Comparison of ENCODE assay signal across 3 cellular contexts in the genomic region with DNA sequence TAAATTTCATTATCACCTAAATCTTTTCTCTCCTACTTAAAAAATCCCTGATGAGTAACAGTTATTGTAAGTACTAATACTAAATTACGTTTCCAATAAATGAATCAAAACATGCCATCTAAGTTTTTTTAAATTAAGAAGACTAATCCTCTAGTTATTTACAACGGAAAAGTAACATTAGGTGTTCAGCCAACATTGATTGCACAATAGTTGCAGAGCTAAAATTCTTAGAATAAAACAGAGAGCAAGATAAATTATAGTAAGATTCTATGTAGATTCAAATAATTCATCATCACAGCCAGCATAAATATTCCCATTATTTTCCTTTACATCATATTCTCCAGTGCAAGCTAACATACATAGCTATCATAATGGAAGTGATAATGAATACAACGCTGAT.
A peak's percentile ranks its signal among the peaks of the same experiment; 100 is the strongest.
TF ChIP-seq lines count a peak whose summit lies in the region.

No MANE protein-coding gene starts in this region.

TF ChIP-seq in SK-N-SH, 30 proteins besides CTCF, POLR2A, EP300 and RAD21:
- no peak for TF ChIP-seq RFX5 (IDR thresholded peaks at IDR 0.05; ENCODE audit: low read length)
- TF ChIP-seq GATA2 (CRISPR knock-in tag; IDR thresholded peaks at IDR 0.05), result no peak
- TF ChIP-seq, protein P1, sequence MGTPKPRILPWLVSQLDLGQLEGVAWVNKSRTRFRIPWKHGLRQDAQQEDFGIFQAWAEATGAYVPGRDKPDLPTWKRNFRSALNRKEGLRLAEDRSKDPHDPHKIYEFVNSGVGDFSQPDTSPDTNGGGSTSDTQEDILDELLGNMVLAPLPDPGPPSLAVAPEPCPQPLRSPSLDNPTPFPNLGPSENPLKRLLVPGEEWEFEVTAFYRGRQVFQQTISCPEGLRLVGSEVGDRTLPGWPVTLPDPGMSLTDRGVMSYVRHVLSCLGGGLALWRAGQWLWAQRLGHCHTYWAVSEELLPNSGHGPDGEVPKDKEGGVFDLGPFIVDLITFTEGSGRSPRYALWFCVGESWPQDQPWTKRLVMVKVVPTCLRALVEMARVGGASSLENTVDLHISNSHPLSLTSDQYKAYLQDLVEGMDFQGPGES (IDR thresholded peaks at IDR 0.05; ENCODE audit: low read depth, low read length), result no peak
- no peak for TF ChIP-seq ELF1 (IDR thresholded peaks at IDR 0.05)

TF ChIP-seq in SK-N-SH treated with all-trans-retinoic acid at 6 μM for 48 hours, 23 proteins besides CTCF, POLR2A, EP300 and RAD21:
- TF ChIP-seq TCF4 (CRISPR knock-in tag; IDR thresholded peaks at IDR 0.05; ENCODE audit: borderline replicate concordance) (no peak), PPARA (CRISPR knock-in tag; IDR thresholded peaks at IDR 0.05; ENCODE audit: borderline replicate concordance) (no peak), ZNF8 (CRISPR knock-in tag; IDR thresholded peaks at IDR 0.05) (no peak), BACH2 (CRISPR knock-in tag; IDR thresholded peaks at IDR 0.05; ENCODE audit: borderline replicate concordance) (no peak), ARNTL (CRISPR knock-in tag; IDR thresholded peaks at IDR 0.05; ENCODE audit: borderline replicate concordance, low read depth) (no peak), ZNF565 (CRISPR knock-in tag; conservative IDR thresholded peaks at IDR 0.05; ENCODE audit: low read depth) (no peak), CSDC2 (CRISPR knock-in tag; IDR thresholded peaks at IDR 0.05) (no peak), RARB (CRISPR knock-in tag; IDR thresholded peaks at IDR 0.05) (no peak), GLIS3 (CRISPR knock-in tag; IDR thresholded peaks at IDR 0.05) (no peak), TOX (CRISPR knock-in tag; IDR thresholded peaks at IDR 0.05; ENCODE audit: borderline replicate concordance) (no peak)
- TF ChIP-seq, protein P2, sequence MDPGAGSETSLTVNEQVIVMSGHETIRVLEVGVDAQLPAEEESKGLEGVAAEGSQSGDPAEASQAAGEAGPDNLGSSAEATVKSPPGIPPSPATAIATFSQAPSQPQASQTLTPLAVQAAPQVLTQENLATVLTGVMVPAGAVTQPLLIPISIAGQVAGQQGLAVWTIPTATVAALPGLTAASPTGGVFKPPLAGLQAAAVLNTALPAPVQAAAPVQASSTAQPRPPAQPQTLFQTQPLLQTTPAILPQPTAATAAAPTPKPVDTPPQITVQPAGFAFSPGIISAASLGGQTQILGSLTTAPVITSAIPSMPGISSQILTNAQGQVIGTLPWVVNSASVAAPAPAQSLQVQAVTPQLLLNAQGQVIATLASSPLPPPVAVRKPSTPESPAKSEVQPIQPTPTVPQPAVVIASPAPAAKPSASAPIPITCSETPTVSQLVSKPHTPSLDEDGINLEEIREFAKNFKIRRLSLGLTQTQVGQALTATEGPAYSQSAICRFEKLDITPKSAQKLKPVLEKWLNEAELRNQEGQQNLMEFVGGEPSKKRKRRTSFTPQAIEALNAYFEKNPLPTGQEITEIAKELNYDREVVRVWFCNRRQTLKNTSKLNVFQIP (CRISPR knock-in tag; IDR thresholded peaks at IDR 0.05; ENCODE audit: borderline replicate concordance, low read depth), result no peak
- TF ChIP-seq, protein P3, sequence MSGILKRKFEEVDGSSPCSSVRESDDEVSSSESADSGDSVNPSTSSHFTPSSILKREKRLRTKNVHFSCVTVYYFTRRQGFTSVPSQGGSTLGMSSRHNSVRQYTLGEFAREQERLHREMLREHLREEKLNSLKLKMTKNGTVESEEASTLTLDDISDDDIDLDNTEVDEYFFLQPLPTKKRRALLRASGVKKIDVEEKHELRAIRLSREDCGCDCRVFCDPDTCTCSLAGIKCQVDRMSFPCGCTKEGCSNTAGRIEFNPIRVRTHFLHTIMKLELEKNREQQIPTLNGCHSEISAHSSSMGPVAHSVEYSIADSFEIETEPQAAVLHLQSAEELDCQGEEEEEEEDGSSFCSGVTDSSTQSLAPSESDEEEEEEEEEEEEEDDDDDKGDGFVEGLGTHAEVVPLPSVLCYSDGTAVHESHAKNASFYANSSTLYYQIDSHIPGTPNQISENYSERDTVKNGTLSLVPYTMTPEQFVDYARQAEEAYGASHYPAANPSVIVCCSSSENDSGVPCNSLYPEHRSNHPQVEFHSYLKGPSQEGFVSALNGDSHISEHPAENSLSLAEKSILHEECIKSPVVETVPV (CRISPR knock-in tag; IDR thresholded peaks at IDR 0.05), result no peak
- TF ChIP-seq, protein P4, sequence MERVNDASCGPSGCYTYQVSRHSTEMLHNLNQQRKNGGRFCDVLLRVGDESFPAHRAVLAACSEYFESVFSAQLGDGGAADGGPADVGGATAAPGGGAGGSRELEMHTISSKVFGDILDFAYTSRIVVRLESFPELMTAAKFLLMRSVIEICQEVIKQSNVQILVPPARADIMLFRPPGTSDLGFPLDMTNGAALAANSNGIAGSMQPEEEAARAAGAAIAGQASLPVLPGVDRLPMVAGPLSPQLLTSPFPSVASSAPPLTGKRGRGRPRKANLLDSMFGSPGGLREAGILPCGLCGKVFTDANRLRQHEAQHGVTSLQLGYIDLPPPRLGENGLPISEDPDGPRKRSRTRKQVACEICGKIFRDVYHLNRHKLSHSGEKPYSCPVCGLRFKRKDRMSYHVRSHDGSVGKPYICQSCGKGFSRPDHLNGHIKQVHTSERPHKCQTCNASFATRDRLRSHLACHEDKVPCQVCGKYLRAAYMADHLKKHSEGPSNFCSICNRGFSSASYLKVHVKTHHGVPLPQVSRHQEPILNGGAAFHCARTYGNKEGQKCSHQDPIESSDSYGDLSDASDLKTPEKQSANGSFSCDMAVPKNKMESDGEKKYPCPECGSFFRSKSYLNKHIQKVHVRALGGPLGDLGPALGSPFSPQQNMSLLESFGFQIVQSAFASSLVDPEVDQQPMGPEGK (CRISPR knock-in tag; IDR thresholded peaks at IDR 0.05; ENCODE audit: borderline replicate concordance), result no peak

TF ChIP-seq in H1, 55 proteins besides CTCF, POLR2A, EP300 and RAD21:
- TF ChIP-seq GABPA (IDR thresholded peaks at IDR 0.05; ENCODE audit: borderline replicate concordance, insufficient read depth, low read length) (no peak), CTBP2 (IDR thresholded peaks at IDR 0.05; ENCODE audit: borderline replicate concordance, insufficient read depth, insufficient read length, low read length) (no peak), CEBPB (IDR thresholded peaks at IDR 0.05; ENCODE audit: low read depth, low read length) (peak; percentile 55; the same call in 1 of the 2 replicates)
